In the genomic region with DNA sequence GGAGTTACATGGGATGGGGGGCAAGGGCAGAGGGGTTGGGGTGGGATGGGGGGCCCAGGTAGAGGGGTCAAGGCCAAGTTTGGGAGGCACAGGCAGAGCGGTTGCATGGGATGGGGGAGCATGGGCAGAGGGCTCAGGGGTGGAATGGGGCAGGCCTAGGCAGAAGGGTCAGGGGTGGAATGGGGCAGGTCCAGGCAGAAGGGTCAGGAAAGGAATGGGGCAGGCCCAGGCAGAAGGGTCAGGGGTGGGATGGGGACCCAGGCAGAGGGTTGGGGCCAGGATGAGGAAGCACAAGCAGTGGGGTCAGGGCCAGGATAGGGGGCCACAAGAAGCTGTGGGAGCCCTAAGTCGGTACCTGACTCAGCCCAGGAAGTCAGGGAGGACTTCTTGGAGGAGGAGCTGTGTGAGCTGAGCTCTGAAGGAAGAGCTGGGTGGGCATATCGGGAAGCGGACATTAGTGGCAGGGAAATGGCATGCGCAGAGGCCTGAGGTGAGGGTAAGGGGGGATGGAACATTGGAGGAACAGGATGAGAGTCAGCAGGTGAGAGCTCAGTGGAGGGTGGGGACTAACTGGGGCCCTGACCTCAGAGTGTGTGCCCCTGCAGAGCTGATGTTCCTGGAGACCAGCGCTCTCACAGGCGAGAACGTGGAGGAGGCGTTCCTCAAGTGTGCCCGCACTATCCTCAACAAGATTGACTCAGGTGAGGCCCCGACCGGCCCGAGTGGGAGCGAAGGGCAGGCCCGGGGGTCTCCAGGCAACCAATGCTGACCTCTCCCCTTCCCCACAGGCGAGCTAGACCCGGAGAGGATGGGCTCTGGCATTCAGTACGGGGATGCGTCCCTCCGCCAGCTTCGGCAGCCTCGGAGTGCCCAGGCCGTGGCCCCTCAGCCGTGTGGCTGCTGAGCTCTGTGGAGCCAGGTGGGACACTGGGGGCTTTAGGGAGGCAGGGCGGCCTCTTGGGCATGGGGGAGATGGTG, we compare ENCODE assay signal across 23 cellular contexts. TPM values are rescaled to one million over a fixed set of nuclear protein-coding genes. Genes with fewer than 3 reads are reported as not detected.
A peak's percentile ranks its signal among the peaks of the same experiment; 100 is the strongest.
DNase-seq lines count a peak whose midpoint lies in the region; ATAC-seq and TF ChIP-seq lines count a peak whose summit lies in the region.
"Had no signal": no experiment of that assay in that cellular context is flagged by ENCODE, and none has a peak within 500 bp of the region (broad histone marks: within the 10 kb centered on the region; RNA-seq: fewer than 3 reads in every experiment).

No MANE protein-coding gene starts in this region.

- peak overlapping the region; percentile 54 for H3K27ac Mint-ChIP-seq in activated naive CD8-positive, alpha-beta T cell
- no peak overlapping the region for H3K27ac Mint-ChIP-seq in activated naive CD8-positive, alpha-beta T cell treated with anti-CD3 and anti-CD28 coated beads for 36 hours
- H3K27ac Mint-ChIP-seq in T-helper 17 cell (peak overlapping the region; percentile 29), naive B cell (peak overlapping the region in 4 of 6 donors; percentile 70 to 94 (median 82))

- no peak for DNase-seq in activated naive CD8-positive, alpha-beta T cell treated with anti-CD3 and anti-CD28 coated beads for 36 hours
- no peak for DNase-seq in T-helper 17 cell
- no peak for DNase-seq in naive B cell
- DNase-seq in upper lobe of left lung, result peak in 1 of 2 donors; percentile 66
- DNase-seq in GM20000 (ENCODE audit: low spot score), result no peak
- DNase-seq: activated T-cell treated with anti-CD3 and anti-CD28 coated beads, Interleukin-2, amount 50 U/mL, for 4 hours; C1 segment of cervical spinal cord; cerebellar nuclear complex; dorsolateral prefrontal cortex; heart right ventricle; NCI-H1105 treated with DMSO at 0.1 percent for 48 hours; NCI-H2029 treated with DMSO at 0.1 percent for 48 hours; NCI-H345; NCI-H82; occipital lobe; RPMI8226 had no signal

- H3K4me1 Mint-ChIP-seq in activated naive CD8-positive, alpha-beta T cell (ENCODE audit: low read depth), result peaks cover 14% of the 10 kb centered on the region
- peaks cover 12% of the 10 kb centered on the region for H3K4me1 Mint-ChIP-seq in activated naive CD8-positive, alpha-beta T cell treated with anti-CD3 and anti-CD28 coated beads for 36 hours
- H3K4me1 Mint-ChIP-seq in T-helper 17 cell, result peaks cover 17% of the 10 kb centered on the region
- peaks cover 33 to 44% (median 33%) of the 10 kb centered on the region in 3 donors for H3K4me1 Mint-ChIP-seq in naive B cell

- H3K27me3 ChIP-seq in upper lobe of left lung, result no peaks in the 10 kb centered on the region
- H3K27me3 ChIP-seq: dorsolateral prefrontal cortex, heart right ventricle had no signal

- no peak for TF ChIP-seq EP300 in upper lobe of left lung (IDR thresholded peaks at IDR 0.05)

- WGBS in upper lobe of left lung, 2 donors, result 92 to 94% methylated on average over 16 to 25 of the region's 25 CpGs

- no peak for TF ChIP-seq POLR2A in upper lobe of left lung (IDR thresholded peaks at IDR 0.05)

- H3K4me3 Mint-ChIP-seq in activated naive CD8-positive, alpha-beta T cell, result no peak overlapping the region
- no peak overlapping the region for H3K4me3 Mint-ChIP-seq in activated naive CD8-positive, alpha-beta T cell treated with anti-CD3 and anti-CD28 coated beads for 36 hours
- H3K4me3 Mint-ChIP-seq in T-helper 17 cell (no peak overlapping the region), naive B cell (no peak overlapping the region)
- H3K4me3 Mint-ChIP-seq: activated T-cell treated with anti-CD3 and anti-CD28 coated beads, Interleukin-2, amount 50 U/mL, for 4 hours had no signal

- H3K9me3 Mint-ChIP-seq in activated naive CD8-positive, alpha-beta T cell (ENCODE audit: low read depth), result no peaks in the 10 kb centered on the region
- H3K9me3 Mint-ChIP-seq in activated naive CD8-positive, alpha-beta T cell treated with anti-CD3 and anti-CD28 coated beads for 36 hours, result no peaks in the 10 kb centered on the region
- no peaks in the 10 kb centered on the region for H3K9me3 Mint-ChIP-seq in naive B cell
- H3K9me3 Mint-ChIP-seq: activated T-cell treated with anti-CD3 and anti-CD28 coated beads, Interleukin-2, amount 50 U/mL, for 4 hours had no signal

- no peak overlapping the region for H3K4me3 ChIP-seq in upper lobe of left lung
- H3K4me3 ChIP-seq: dorsolateral prefrontal cortex, heart right ventricle, SK-N-MC, skin epidermis had no signal

- TF ChIP-seq CTCF in upper lobe of left lung (IDR thresholded peaks at IDR 0.05) (no peak), GM20000 (IDR thresholded peaks at IDR 0.05; ENCODE audit: extremely low read depth, missing control alignments) (no peak)

- peaks cover 0 to 30% (median 19%) of the 10 kb centered on the region in 4 donors for H3K36me3 ChIP-seq in upper lobe of left lung

- H3K4me1 ChIP-seq in upper lobe of left lung, result peaks cover 0 to 8% (median 3%) of the 10 kb centered on the region in 4 donors
- H3K4me1 ChIP-seq: heart right ventricle had no signal

- ATAC-seq in T-helper 17 cell (no peak), naive B cell (ENCODE audit: low read depth in 2 of 2) (no peak), upper lobe of left lung (ENCODE audit: low FRiP score in 2 of 2) (peak; percentile 8 to 16), HG03520 (IDR thresholded peaks at IDR 0.05; ENCODE audit: unreplicated experiment) (no peak), HG03469 (IDR thresholded peaks at IDR 0.05; ENCODE audit: unreplicated experiment) (no peak)
- ATAC-seq: activated T-cell treated with anti-CD3 and anti-CD28 coated beads, Interleukin-2, amount 50 U/mL, for 4 hours; HCT116 had no signal

- no peaks in the 10 kb centered on the region for H3K9me3 ChIP-seq in T-helper 17 cell (ENCODE audit: control insufficient read depth, low read length, poor library complexity, severe bottlenecking)
- H3K9me3 ChIP-seq in upper lobe of left lung, result no peaks in the 10 kb centered on the region
- H3K9me3 ChIP-seq: heart right ventricle had no signal

- peaks cover 8% of the 10 kb centered on the region for H3K36me3 Mint-ChIP-seq in activated naive CD8-positive, alpha-beta T cell
- peaks cover 17% of the 10 kb centered on the region for H3K36me3 Mint-ChIP-seq in activated naive CD8-positive, alpha-beta T cell treated with anti-CD3 and anti-CD28 coated beads for 36 hours
- H3K36me3 Mint-ChIP-seq in T-helper 17 cell (ENCODE audit: low read depth), result peaks cover 11% of the 10 kb centered on the region
- H3K36me3 Mint-ChIP-seq in naive B cell, result peaks cover 10 to 47% of the 10 kb centered on the region in 2 donors

- H3K27ac ChIP-seq in upper lobe of left lung, result no peak overlapping the region
- H3K27ac ChIP-seq: dorsolateral prefrontal cortex, heart right ventricle, SK-N-MC had no signal

- no peaks in the 10 kb centered on the region for H3K27me3 Mint-ChIP-seq in activated naive CD8-positive, alpha-beta T cell
- H3K27me3 Mint-ChIP-seq in activated naive CD8-positive, alpha-beta T cell treated with anti-CD3 and anti-CD28 coated beads for 36 hours, result no peaks in the 10 kb centered on the region
- H3K27me3 Mint-ChIP-seq in T-helper 17 cell (no peaks in the 10 kb centered on the region), naive B cell (no peaks in the 10 kb centered on the region)

RNA-seq across cellular contexts. Expression of gene RAB4B, which starts 8.3 kb away (rescaled TPM):
- 10 to 100 TPM; 26.0 to 27.2 TPM for total RNA-seq in activated naive CD8-positive, alpha-beta T cell treated with anti-CD3 and anti-CD28 coated beads for 36 hours
- total RNA-seq in T-helper 17 cell, result 10 to 100 TPM; 52.4 to 55.4 TPM
- 100 to 1,000 TPM; 111 to 167 (median 145) TPM for polyA plus RNA-seq in naive B cell (ENCODE audit: low read depth in 6 of 6)
- total RNA-seq in upper lobe of left lung, result 10 to 100 TPM; 39.9 to 78.5 (median 58.6) TPM

RNA-seq across cellular contexts. Expression of gene MIA, which starts 11.0 kb away (rescaled TPM):
- total RNA-seq in activated naive CD8-positive, alpha-beta T cell treated with anti-CD3 and anti-CD28 coated beads for 36 hours, result not detected
- total RNA-seq in T-helper 17 cell (not detected), upper lobe of left lung (1 to 10 TPM in 3 of 6 donors, not detected in 3; 1.2 to 5.2 (median 2.1) TPM)
- polyA plus RNA-seq in naive B cell (ENCODE audit: low read depth in 6 of 6), result not detected
- total RNA-seq: lung microvascular endothelial cell, occipital lobe had no signal

RNA-seq across cellular contexts. Expression of gene EGLN2, which starts 12.6 kb away (rescaled TPM):
- total RNA-seq in activated naive CD8-positive, alpha-beta T cell treated with anti-CD3 and anti-CD28 coated beads for 36 hours, result 100 to 1,000 TPM in 1 of 2 experiments, 10 to 100 TPM in 1; 97.2 to 100 TPM
- total RNA-seq in T-helper 17 cell (100 to 1,000 TPM; 112 to 131 TPM), upper lobe of left lung (100 to 1,000 TPM; 170 to 353 (median 211) TPM)
- 100 to 1,000 TPM in 4 of 6 donors, 10 to 100 TPM in 2; 66.8 to 184 (median 124) TPM for polyA plus RNA-seq in naive B cell (ENCODE audit: low read depth in 6 of 6)

RNA-seq across cellular contexts. Expression of gene SNRPA, which starts 35.3 kb away (rescaled TPM):
- total RNA-seq in activated naive CD8-positive, alpha-beta T cell treated with anti-CD3 and anti-CD28 coated beads for 36 hours, result 100 to 1,000 TPM; 237 to 252 TPM
- total RNA-seq in T-helper 17 cell, result 10 to 100 TPM; 67.3 to 81.8 TPM
- 10 to 100 TPM; 48.3 to 88.8 (median 59.8) TPM for polyA plus RNA-seq in naive B cell (ENCODE audit: low read depth in 6 of 6)
- 10 to 100 TPM; 32.4 to 90.1 (median 55.3) TPM for total RNA-seq in upper lobe of left lung

RNA-seq across cellular contexts. Expression of gene ACTMAP, which starts 36.1 kb away (rescaled TPM):
- 10 to 100 TPM; 13.8 to 15.6 TPM for total RNA-seq in activated naive CD8-positive, alpha-beta T cell treated with anti-CD3 and anti-CD28 coated beads for 36 hours
- total RNA-seq in T-helper 17 cell, result 1 to 10 TPM; 6.7 to 7.8 TPM
- 1 to 10 TPM; 1.9 to 5.6 (median 4.7) TPM for polyA plus RNA-seq in naive B cell (ENCODE audit: low read depth in 6 of 6)
- 10 to 100 TPM; 16.0 to 28.4 (median 21.5) TPM for total RNA-seq in upper lobe of left lung

Comparison
In these comparisons a context has a peak if more than half of its experiments do, and no peak if none do; other contexts are left out.
1. ATAC-seq: peak in upper lobe of left lung (2 of 2); none in T-helper 17 cell (single experiment), naive B cell (0 of 2), HG03520 (single experiment) and HG03469 (single experiment).